8 cellular contexts compared by ENCODE assay signal in genomic region chr6:32175711-32176475, GRCh38.
DNase-seq lines count a peak whose midpoint lies in the region; ATAC-seq lines count a peak whose summit lies in the region.

TSS of gene AGPAT1 (minus strand) at chr6:32176084. CDS start at chr6:32171496, 4,588 bp downstream.

- in situ Hi-C loops in ACHN (cut with HindIII; ENCODE audit: low pct_ligation_motif_present, low pct_unique_long_range_greater_than_20kb, low sequenced_read_pairs), result no loop called here

- peak; percentile 91 for DNase-seq in ACHN
- peak; percentile 91 for DNase-seq in NCI-H774 (lab: John Stamatoyannopoulos, UW)
- peak; percentile 94 for DNase-seq in activated CD4-positive, alpha-beta T cell treated with anti-CD3 and anti-CD28 coated beads, Interleukin-2, amount 50 U/mL, for 24 hours (ENCODE audit: low read depth in 1 of 2, low spot score in 1 of 2)
- DNase-seq in cortex of kidney (lab: John Stamatoyannopoulos, UW), result peak; percentile 43
- peak; percentile 98 for DNase-seq in left kidney (ENCODE audit: low read depth, low spot score)
- peak; percentile 95 to 97 for DNase-seq in stimulated activated CD4-positive, alpha-beta T cell treated with anti-CD3 and anti-CD28 coated beads, Interleukin-1b, Interleukin-23, amount 100 ng/mL, for 4 hours (ENCODE audit: low read depth in 2 of 2)

- ATAC-seq in GM19025 (IDR thresholded peaks at IDR 0.05; ENCODE audit: low read depth, unreplicated experiment), result peak; percentile 44
- peak; percentile 31 for ATAC-seq in HG03571 (IDR thresholded peaks at IDR 0.05; ENCODE audit: unreplicated experiment)

Comparison
In these comparisons a context has a peak if more than half of its experiments do, and no peak if none do; other contexts are left out.
1. Peak in every context shown above with its lines: DNase-seq and ATAC-seq.
2. DNase-seq: peak in every context shown above with its lines; median percentile 98 in left kidney; 96 in stimulated activated CD4-positive, alpha-beta T cell treated with anti-CD3 and anti-CD28 coated beads, Interleukin-1b, Interleukin-23, amount 100 ng/mL, for 4 hours; 94 in activated CD4-positive, alpha-beta T cell treated with anti-CD3 and anti-CD28 coated beads, Interleukin-2, amount 50 U/mL, for 24 hours; 91 in ACHN; 91 in NCI-H774; 43 in cortex of kidney.